In genomic region chr2:86223098-86223681, GRCh38 we compare ENCODE assay signal across 1 cellular context.
TF ChIP-seq lines count a peak whose summit lies in the region.

No MANE protein-coding gene starts in this region.

TF ChIP-seq in H1, 55 proteins besides CTCF, POLR2A, EP300 and RAD21 (continued from another document):
- TF ChIP-seq EGR1 (IDR thresholded peaks at IDR 0.05; ENCODE audit: borderline replicate concordance, low read depth, low read length): no peak
- TF ChIP-seq CEBPB (IDR thresholded peaks at IDR 0.05; ENCODE audit: low read depth, low read length): no peak
- TF ChIP-seq CHD2 (IDR thresholded peaks at IDR 0.05; ENCODE audit: low read length): no peak
- no peak for TF ChIP-seq POU5F1 (IDR thresholded peaks at IDR 0.05; ENCODE audit: low read depth, low read length)
- no peak for TF ChIP-seq ZNF274 (IDR thresholded peaks at IDR 0.05; ENCODE audit: borderline replicate concordance, extremely low read depth, low read length)
- no peak for TF ChIP-seq SP4 (IDR thresholded peaks at IDR 0.05; ENCODE audit: low read length)
- TF ChIP-seq TEAD4 (IDR thresholded peaks at IDR 0.05; ENCODE audit: low read depth, low read length): no peak
- TF ChIP-seq FOSL1 (IDR thresholded peaks at IDR 0.05; ENCODE audit: insufficient read depth, low read depth, low read length): no peak
- TF ChIP-seq RBBP5 (IDR thresholded peaks at IDR 0.05; ENCODE audit: borderline replicate concordance, low read depth, low read length): no peak
